8 cellular contexts compared by ENCODE assay signal in genomic region chr10:72337039-72337629, GRCh38. TPM values are rescaled to one million over a fixed set of nuclear protein-coding genes. Genes with fewer than 3 reads are reported as not detected.
DNase-seq lines count a peak whose midpoint lies in the region; ATAC-seq and TF ChIP-seq lines count a peak whose summit lies in the region.

No MANE protein-coding gene starts in this region.

- intact Hi-C loops in activated B cell treated with CpG ODN at 0.5 μM for 24 hours (cut with micrococcal nuclease) = loop anchor here (1.0 to 10.0 kb wide), 3 partner anchors 211 to 572 kb away; no protein-coding TSS in a partner anchor

- no peak overlapping the region for H3K4me3 Mint-ChIP-seq in activated B cell treated with CpG ODN at 0.5 μM for 24 hours

- no peaks in the 10 kb centered on the region for H3K27me3 Mint-ChIP-seq in activated B cell treated with CpG ODN at 0.5 μM for 24 hours

- H3K27ac Mint-ChIP-seq in activated B cell treated with CpG ODN at 0.5 μM for 24 hours = no peak overlapping the region

- H3K9me3 Mint-ChIP-seq in activated B cell treated with CpG ODN at 0.5 μM for 24 hours = no peaks in the 10 kb centered on the region

- TF ChIP-seq CTCF in GM10266 (IDR thresholded peaks at IDR 0.05; ENCODE audit: control insufficient read depth, insufficient read depth, low read depth, missing control alignments) = peak; percentile 94
- TF ChIP-seq CTCF in activated B cell treated with CpG ODN at 0.5 μM for 24 hours (IDR thresholded peaks at IDR 0.05) = peak; percentile 79

- peaks cover 44% of the 10 kb centered on the region for H3K36me3 Mint-ChIP-seq in activated B cell treated with CpG ODN at 0.5 μM for 24 hours (ENCODE audit: low read depth)

- no peaks in the 10 kb centered on the region for H3K27me3 ChIP-seq in layer of hippocampus (ENCODE audit: control insufficient read depth, insufficient read depth, low read length)

- peak; percentile 13 for ATAC-seq in activated B cell treated with CpG ODN at 0.5 μM for 24 hours (ENCODE audit: low read depth)
- no peak for ATAC-seq in GM18870 (IDR thresholded peaks at IDR 0.05; ENCODE audit: unreplicated experiment)
- no peak for ATAC-seq in GM21360 (IDR thresholded peaks at IDR 0.05; ENCODE audit: unreplicated experiment)

- H3K4me1 Mint-ChIP-seq in activated B cell treated with CpG ODN at 0.5 μM for 24 hours = peaks cover 62% of the 10 kb centered on the region

- CTCF ChIA-PET in activated B cell treated with CpG ODN at 0.5 μM for 24 hours (lab: Charles Lee) = interaction anchor here (0.5 to 9.5 kb wide), 41 partner anchors 9 to 959 kb away, joined by 3 to 172 read pairs (median 5); partner anchors contain the start of genes DDIT4 and DNAJB12

- H3K27ac ChIP-seq in layer of hippocampus (ENCODE audit: low read depth, low read length) = peak overlapping the region; percentile 97

- DNase-seq in GM10266 (ENCODE audit: extremely low spot score) (no peak), NCI-H1105 treated with DMSO at 0.1 percent for 48 hours (lab: John Stamatoyannopoulos, UW) (peak; percentile 35), activated B cell treated with CpG ODN at 0.5 μM for 24 hours (peak; percentile 72), cerebellar cortex (ENCODE audit: low spot score) (peak; percentile 78)
- peak; percentile 71 for DNase-seq in stimulated activated CD4-positive, alpha-beta T cell treated with anti-CD3 and anti-CD28 coated beads, Interleukin-4, amount 100 ng/mL, for 1 hour

- POLR2A ChIA-PET in activated B cell treated with CpG ODN at 0.5 μM for 24 hours (lab: Charles Lee) = interaction anchor here (0.5 to 35.9 kb wide), 13 partner anchors 17 to 289 kb away, joined by 3 to 1996 read pairs (median 9); partner anchors contain the start of genes ANAPC16, ASCC1, DDIT4 and DNAJB12

RNA-seq across cellular contexts. Expression of gene DNAJB12, which starts 17.6 kb away (rescaled TPM):
- total RNA-seq in activated B cell treated with CpG ODN at 0.5 μM for 24 hours = 39.0 and 39.9 TPM in 2 replicates
